Comparison of ENCODE assay signal across 2 cellular contexts in the genomic region with DNA sequence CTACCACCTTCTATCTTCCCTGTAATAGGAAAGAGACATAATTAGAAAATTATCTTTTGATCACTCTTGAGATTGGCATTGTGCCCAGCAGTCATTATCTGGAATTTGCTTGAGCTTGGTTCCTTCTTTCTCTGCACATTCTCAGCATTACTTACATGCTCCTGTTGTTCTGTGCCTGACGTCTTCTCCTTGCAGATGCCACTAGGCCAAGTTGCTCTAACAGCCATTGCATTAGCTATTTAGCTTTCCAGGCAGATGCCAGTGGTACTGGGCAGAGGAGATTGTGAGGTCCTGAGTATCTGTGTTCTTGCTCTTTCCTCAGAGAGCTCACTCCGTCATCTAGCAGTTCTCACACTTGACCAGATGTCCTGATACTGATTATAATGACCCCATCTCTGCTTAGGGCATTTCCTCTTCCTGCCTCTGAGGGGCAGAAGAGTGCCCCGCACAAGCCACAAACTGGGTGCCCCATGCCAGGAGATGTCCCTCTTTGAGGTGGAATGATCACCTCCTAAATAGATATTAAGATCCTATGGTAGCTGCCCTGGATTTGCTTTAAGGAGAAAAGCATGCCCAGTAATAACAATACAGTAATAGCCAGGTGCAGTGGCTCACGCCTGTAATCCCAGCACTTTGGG.
TF ChIP-seq lines count a peak whose summit lies in the region.

No MANE protein-coding gene starts in this region.

TF ChIP-seq in A549, 52 proteins besides CTCF, POLR2A, EP300 and RAD21:
- TF ChIP-seq HOXA7 (CRISPR knock-in tag; IDR thresholded peaks at IDR 0.05) (no peak), MAZ (IDR thresholded peaks at IDR 0.05; ENCODE audit: borderline replicate concordance, low read depth, low read length) (no peak), ZC3H11A (IDR thresholded peaks at IDR 0.05) (no peak), NFE2L2 (conservative IDR thresholded peaks at IDR 0.05; ENCODE audit: low read length) (no peak), TFCP2L1 (CRISPR knock-in tag; IDR thresholded peaks at IDR 0.05) (no peak), ATOH8 (CRISPR knock-in tag; IDR thresholded peaks at IDR 0.05; ENCODE audit: low read depth) (no peak)
- TF ChIP-seq, protein P1, sequence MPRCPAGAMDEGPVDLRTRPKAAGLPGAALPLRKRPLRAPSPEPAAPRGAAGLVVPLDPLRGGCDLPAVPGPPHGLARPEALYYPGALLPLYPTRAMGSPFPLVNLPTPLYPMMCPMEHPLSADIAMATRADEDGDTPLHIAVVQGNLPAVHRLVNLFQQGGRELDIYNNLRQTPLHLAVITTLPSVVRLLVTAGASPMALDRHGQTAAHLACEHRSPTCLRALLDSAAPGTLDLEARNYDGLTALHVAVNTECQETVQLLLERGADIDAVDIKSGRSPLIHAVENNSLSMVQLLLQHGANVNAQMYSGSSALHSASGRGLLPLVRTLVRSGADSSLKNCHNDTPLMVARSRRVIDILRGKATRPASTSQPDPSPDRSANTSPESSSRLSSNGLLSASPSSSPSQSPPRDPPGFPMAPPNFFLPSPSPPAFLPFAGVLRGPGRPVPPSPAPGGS (IDR thresholded peaks at IDR 0.05), result no peak

TF ChIP-seq in IMR-90, 13 proteins besides CTCF, POLR2A, EP300 and RAD21:
- no peak for TF ChIP-seq FOS (IDR thresholded peaks at IDR 0.05; ENCODE audit: low read depth, low read length)
- TF ChIP-seq MXI1 (IDR thresholded peaks at IDR 0.05; ENCODE audit: borderline replicate concordance, low read depth, low read length), result no peak
- no peak for TF ChIP-seq USF2 (IDR thresholded peaks at IDR 0.05; ENCODE audit: low read depth, low read length)
- TF ChIP-seq, protein P2, sequence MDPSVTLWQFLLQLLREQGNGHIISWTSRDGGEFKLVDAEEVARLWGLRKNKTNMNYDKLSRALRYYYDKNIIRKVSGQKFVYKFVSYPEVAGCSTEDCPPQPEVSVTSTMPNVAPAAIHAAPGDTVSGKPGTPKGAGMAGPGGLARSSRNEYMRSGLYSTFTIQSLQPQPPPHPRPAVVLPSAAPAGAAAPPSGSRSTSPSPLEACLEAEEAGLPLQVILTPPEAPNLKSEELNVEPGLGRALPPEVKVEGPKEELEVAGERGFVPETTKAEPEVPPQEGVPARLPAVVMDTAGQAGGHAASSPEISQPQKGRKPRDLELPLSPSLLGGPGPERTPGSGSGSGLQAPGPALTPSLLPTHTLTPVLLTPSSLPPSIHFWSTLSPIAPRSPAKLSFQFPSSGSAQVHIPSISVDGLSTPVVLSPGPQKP (IDR thresholded peaks at IDR 0.05; ENCODE audit: borderline replicate concordance, low read depth, low read length), result no peak
- no peak for TF ChIP-seq SMC3 (IDR thresholded peaks at IDR 0.05; ENCODE audit: low read depth, low read length)
- no peak for TF ChIP-seq RFX5 (IDR thresholded peaks at IDR 0.05; ENCODE audit: low read depth, low read length)
- no peak for TF ChIP-seq CEBPB (IDR thresholded peaks at IDR 0.05; ENCODE audit: low read depth, low read length)
- no peak for TF ChIP-seq CHD1 (IDR thresholded peaks at IDR 0.05; ENCODE audit: low read depth, low read length)
